ENCODE assay signal across 8 cellular contexts in genomic region chr1:52926864-52927218, GRCh38. TPM values are rescaled to one million over a fixed set of nuclear protein-coding genes. Genes with fewer than 3 reads are reported as not detected.
DNase-seq lines count a peak whose midpoint lies in the region; ATAC-seq and TF ChIP-seq lines count a peak whose summit lies in the region.

No MANE protein-coding gene starts in this region.

- H3K9me3 ChIP-seq in BE2C (no peaks in the 10 kb centered on the region), mucosa of stomach (ENCODE audit: control insufficient read depth, low read length) (no peaks in the 10 kb centered on the region)

- H3K27ac Mint-ChIP-seq in HFFc6 (peak overlapping the region; percentile 57), brain (peak overlapping the region; percentile 55 to 88 (median 74))

- H3K36me3 ChIP-seq in BE2C (no peaks in the 10 kb centered on the region), mucosa of stomach (ENCODE audit: control insufficient read depth, insufficient read depth, low read length) (no peaks in the 10 kb centered on the region)

- peaks cover 1% of the 10 kb centered on the region; the same call in 1 of the 2 replicates for H3K27me3 Mint-ChIP-seq in HFFc6 (ENCODE audit: insufficient read depth)
- H3K27me3 Mint-ChIP-seq in brain: peaks cover 49% of the 10 kb centered on the region

- DNase-seq in BE2C (no peak), HFFc6 (no peak), NCI-H524 treated with DMSO at 0.1 percent for 48 hours (lab: John Stamatoyannopoulos, UW) (no peak), NCI-H1105 (lab: John Stamatoyannopoulos, UW) (no peak), NCI-H187 (lab: John Stamatoyannopoulos, UW) (no peak)

- H3K4me1 ChIP-seq in BE2C (no peaks in the 10 kb centered on the region), mucosa of stomach (ENCODE audit: control insufficient read depth, insufficient read depth, low read length) (peaks cover 26% of the 10 kb centered on the region)

- no peaks in the 10 kb centered on the region for H3K9me3 Mint-ChIP-seq in HFFc6
- peaks cover 0 to 12% (median 2%) of the 10 kb centered on the region in 5 experiments for H3K9me3 Mint-ChIP-seq in brain

- H3K4me3 Mint-ChIP-seq in HFFc6 (peak overlapping the region; percentile 90), brain (peak overlapping the region; percentile 85 to 95 (median 87))

- H3K27me3 ChIP-seq in BE2C (no peaks in the 10 kb centered on the region), mucosa of stomach (ENCODE audit: control insufficient read depth, insufficient read depth, low read length) (no peaks in the 10 kb centered on the region)

- H3K4me1 Mint-ChIP-seq in HFFc6 (ENCODE audit: low read depth) (peaks cover 26% of the 10 kb centered on the region), brain (peaks cover 19% of the 10 kb centered on the region)

- H3K4me3 ChIP-seq in BE2C (ENCODE audit: low read depth, low read length): peak overlapping the region; percentile 62
- H3K4me3 ChIP-seq in mucosa of stomach (ENCODE audit: low read length): peak overlapping the region; percentile 41

- H3K9ac ChIP-seq in mucosa of stomach (ENCODE audit: low read length): peak overlapping the region; percentile 65

- no peak for TF ChIP-seq CTCF in BE2C (IDR thresholded peaks at IDR 0.05; ENCODE audit: low read depth, low read length)
- TF ChIP-seq CTCF in HFFc6 (IDR thresholded peaks at IDR 0.05): no peak
- TF ChIP-seq CTCF in brain (conservative IDR thresholded peaks at IDR 0.05): no peak

- ATAC-seq in HG03520 (IDR thresholded peaks at IDR 0.05; ENCODE audit: unreplicated experiment): no peak

- H3K36me3 Mint-ChIP-seq in HFFc6 (ENCODE audit: low read depth) (peaks cover 10% of the 10 kb centered on the region), brain (peaks cover 14% of the 10 kb centered on the region)

RNA-seq across cellular contexts. Expression of gene SCP2, which starts 0.2 kb away (rescaled TPM):
- polyA plus RNA-seq in BE2C (2012; ENCODE audit: insufficient read depth, insufficient read length, low read depth): 24.1 TPM
- 100 to 1,000 TPM; 122 to 159 (median 156) TPM for total RNA-seq in HFFc6 (2021; fragmentation: NEBNext Ultra II Directional; extraction: Animal tissue kit (Norgen Biotek cat#: 25700))
- 98.2 TPM for polyA plus RNA-seq in brain (ENCODE audit: insufficient read depth, low read depth, low replicate concordance)

RNA-seq across cellular contexts. Expression of gene ECHDC2, which starts 5.3 kb away (rescaled TPM):
- not detected for polyA plus RNA-seq in BE2C (2012; ENCODE audit: insufficient read depth, insufficient read length, low read depth)
- 10 to 100 TPM; 12.2 to 28.1 (median 23.6) TPM for total RNA-seq in HFFc6 (2021; fragmentation: NEBNext Ultra II Directional; extraction: Animal tissue kit (Norgen Biotek cat#: 25700))
- 50.4 TPM for polyA plus RNA-seq in brain (ENCODE audit: insufficient read depth, low read depth, low replicate concordance)
